Comparison of ENCODE assay signal across 8 cellular contexts in the genomic region with DNA sequence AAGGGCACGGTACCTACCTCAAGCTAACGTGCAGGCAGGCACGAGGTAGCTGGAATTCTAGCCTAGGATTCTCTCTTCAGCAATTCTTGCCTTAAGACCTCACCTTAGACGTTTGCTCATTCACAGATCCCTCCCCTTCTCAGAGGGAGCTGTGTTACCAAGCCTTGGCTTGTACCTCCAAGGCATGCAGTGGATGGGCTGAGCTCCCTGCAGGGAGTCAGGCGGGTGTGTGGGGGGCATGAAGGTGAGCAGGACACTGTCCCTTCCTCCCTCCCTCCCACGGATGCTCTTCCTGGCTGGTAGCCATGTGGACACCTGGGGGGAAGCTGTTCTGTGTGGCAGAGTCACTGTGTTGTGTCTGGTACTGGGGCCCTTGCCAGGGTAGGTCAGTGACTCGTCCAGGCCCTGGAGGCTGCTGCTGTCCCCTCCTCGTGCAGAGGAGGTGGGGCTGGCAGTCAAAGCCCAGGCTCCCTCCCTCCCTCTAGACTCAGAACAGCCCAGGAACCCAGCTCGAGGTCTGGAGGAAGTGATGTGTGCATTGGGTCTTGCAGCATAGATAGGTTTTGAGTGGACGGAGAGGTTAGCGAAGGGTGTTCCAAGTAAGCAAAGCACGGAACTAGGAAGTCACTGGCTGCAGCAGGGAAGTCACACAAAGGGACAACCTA.
DNase-seq lines count a peak whose midpoint lies in the region; ATAC-seq and TF ChIP-seq lines count a peak whose summit lies in the region.
"Had no signal": no experiment of that assay in that cellular context is flagged by ENCODE, and none has a peak within 500 bp of the region (broad histone marks: within the 10 kb centered on the region; RNA-seq: fewer than 3 reads in every experiment).

No MANE protein-coding gene starts in this region.

- H3K4me1 ChIP-seq in suprapubic skin = peaks cover 19% of the 10 kb centered on the region

- H3K27me3 ChIP-seq in suprapubic skin = no peaks in the 10 kb centered on the region

- TF ChIP-seq CTCF in suprapubic skin (IDR thresholded peaks at IDR 0.05) = no peak

- no peak for TF ChIP-seq POLR2A in suprapubic skin (IDR thresholded peaks at IDR 0.05)

- ATAC-seq in HG03442 (IDR thresholded peaks at IDR 0.05; ENCODE audit: unreplicated experiment) = no peak

- H3K9me3 ChIP-seq in suprapubic skin = no peaks in the 10 kb centered on the region

- DNase-seq in HT1080 (ENCODE audit: low read depth) (peak; percentile 57), UCSD-AML1 (lab: John Stamatoyannopoulos, UW; ENCODE audit: unreplicated experiment) (peak; percentile 55), iris pigment epithelial cell (ENCODE audit: low read depth) (peak; percentile 42), suprapubic skin (ENCODE audit: low spot score in 2 of 2) (no peak), NCI-H1436 treated with DMSO at 0.1 percent for 48 hours (lab: John Stamatoyannopoulos, UW) (no peak), NCI-H146 (lab: John Stamatoyannopoulos, UW) (no peak)
- DNase-seq: NCI-H1092 treated with DMSO at 0.1 percent for 48 hours had no signal

- peak overlapping the region; percentile 70 for H3K27ac ChIP-seq in suprapubic skin

- 43% methylated on average over 11 of the region's 12 CpGs for WGBS in suprapubic skin

- H3K36me3 ChIP-seq in suprapubic skin = no peaks in the 10 kb centered on the region

- no peak for TF ChIP-seq EP300 in suprapubic skin (IDR thresholded peaks at IDR 0.05)

- no peak overlapping the region for H3K4me3 ChIP-seq in suprapubic skin

Comparison
In these comparisons a context has a peak if more than half of its experiments do, and no peak if none do; other contexts are left out.
1. DNase-seq: peak in HT1080 (single experiment), UCSD-AML1 (single experiment) and iris pigment epithelial cell (single experiment); none in suprapubic skin (0 of 2), NCI-H1436 treated with DMSO at 0.1 percent for 48 hours (single experiment) and NCI-H146 (single experiment).